In the genomic region with DNA sequence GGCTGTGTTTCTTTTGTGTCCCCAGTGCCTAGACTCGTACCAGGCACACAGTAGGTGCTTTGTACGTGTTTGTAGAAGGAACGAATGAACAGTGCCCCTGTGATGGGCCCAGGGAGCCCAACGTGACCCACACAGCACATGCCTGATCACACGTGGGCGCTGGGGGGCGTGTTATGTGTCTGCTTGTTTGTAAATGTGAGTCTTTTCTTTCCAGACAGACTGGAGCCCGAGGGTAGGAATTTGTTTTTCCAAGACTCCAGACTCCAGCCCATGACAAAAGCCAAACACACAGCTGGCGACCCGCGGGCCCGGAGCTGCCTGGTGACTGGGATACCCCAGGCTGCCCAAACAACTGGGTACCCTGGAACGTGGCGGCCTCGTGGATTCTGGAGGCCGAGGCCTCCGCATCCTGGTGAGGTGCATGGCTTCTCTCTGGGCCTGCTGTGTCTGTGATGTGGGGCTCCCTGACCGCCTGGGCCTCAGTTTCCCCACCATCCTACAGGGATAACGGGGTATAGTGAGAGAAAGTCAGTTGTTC, we compare ENCODE assay signal across 1 cellular context.
TF ChIP-seq lines count a peak whose summit lies in the region.

No MANE protein-coding gene starts in this region.

TF ChIP-seq in K562, 482 proteins besides CTCF, POLR2A, EP300 and RAD21 (continued from another document):
- TF ChIP-seq, protein P1, sequence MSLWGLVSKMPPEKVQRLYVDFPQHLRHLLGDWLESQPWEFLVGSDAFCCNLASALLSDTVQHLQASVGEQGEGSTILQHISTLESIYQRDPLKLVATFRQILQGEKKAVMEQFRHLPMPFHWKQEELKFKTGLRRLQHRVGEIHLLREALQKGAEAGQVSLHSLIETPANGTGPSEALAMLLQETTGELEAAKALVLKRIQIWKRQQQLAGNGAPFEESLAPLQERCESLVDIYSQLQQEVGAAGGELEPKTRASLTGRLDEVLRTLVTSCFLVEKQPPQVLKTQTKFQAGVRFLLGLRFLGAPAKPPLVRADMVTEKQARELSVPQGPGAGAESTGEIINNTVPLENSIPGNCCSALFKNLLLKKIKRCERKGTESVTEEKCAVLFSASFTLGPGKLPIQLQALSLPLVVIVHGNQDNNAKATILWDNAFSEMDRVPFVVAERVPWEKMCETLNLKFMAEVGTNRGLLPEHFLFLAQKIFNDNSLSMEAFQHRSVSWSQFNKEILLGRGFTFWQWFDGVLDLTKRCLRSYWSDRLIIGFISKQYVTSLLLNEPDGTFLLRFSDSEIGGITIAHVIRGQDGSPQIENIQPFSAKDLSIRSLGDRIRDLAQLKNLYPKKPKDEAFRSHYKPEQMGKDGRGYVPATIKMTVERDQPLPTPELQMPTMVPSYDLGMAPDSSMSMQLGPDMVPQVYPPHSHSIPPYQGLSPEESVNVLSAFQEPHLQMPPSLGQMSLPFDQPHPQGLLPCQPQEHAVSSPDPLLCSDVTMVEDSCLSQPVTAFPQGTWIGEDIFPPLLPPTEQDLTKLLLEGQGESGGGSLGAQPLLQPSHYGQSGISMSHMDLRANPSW (CRISPR knock-in tag; IDR thresholded peaks at IDR 0.05), result peak; percentile 33; the same call in 1 of the 2 replicates
- TF ChIP-seq, protein P2, sequence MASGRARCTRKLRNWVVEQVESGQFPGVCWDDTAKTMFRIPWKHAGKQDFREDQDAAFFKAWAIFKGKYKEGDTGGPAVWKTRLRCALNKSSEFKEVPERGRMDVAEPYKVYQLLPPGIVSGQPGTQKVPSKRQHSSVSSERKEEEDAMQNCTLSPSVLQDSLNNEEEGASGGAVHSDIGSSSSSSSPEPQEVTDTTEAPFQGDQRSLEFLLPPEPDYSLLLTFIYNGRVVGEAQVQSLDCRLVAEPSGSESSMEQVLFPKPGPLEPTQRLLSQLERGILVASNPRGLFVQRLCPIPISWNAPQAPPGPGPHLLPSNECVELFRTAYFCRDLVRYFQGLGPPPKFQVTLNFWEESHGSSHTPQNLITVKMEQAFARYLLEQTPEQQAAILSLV (tag; IDR thresholded peaks at IDR 0.05), result 0 out of 2 replicates have a peak, but pooled peaks have one; percentile 39
- TF ChIP-seq MYBL2 (IDR thresholded peaks at IDR 0.05; ENCODE audit: low read depth) (no peak), MYBL2 (CRISPR knock-in tag; IDR thresholded peaks at IDR 0.05; ENCODE audit: borderline replicate concordance) (no peak), DPF2 (IDR thresholded peaks at IDR 0.05) (no peak), HDAC8 (tag; IDR thresholded peaks at IDR 0.05) (0 out of 2 replicates have a peak, but pooled peaks have one; percentile 53)
TF ChIP-seq in K562: peak in this region for 69.
